Comparison of ENCODE assay signal across 7 cellular contexts in genomic region chr17:44070455-44071197, GRCh38.
DNase-seq lines count a peak whose midpoint lies in the region; ATAC-seq and TF ChIP-seq lines count a peak whose summit lies in the region.

TSS of gene G6PC3 (plus strand) at chr17:44070735. CDS start at chr17:44070966, 231 bp downstream.

- in situ Hi-C loops in astrocyte of the spinal cord (cut with HindIII; ENCODE audit: low sequenced_read_pairs): no loop called here

- TF ChIP-seq CTCF in astrocyte of the spinal cord (IDR thresholded peaks at IDR 0.05; ENCODE audit: low read depth, low read length) (no peak), retinal pigment epithelial cell (conservative IDR thresholded peaks at IDR 0.05; ENCODE audit: low read depth, low read length) (no peak)

- ATAC-seq in GM18498 (IDR thresholded peaks at IDR 0.05; ENCODE audit: unreplicated experiment) (peak; percentile 77), HG02943 (IDR thresholded peaks at IDR 0.05; ENCODE audit: low read depth, unreplicated experiment) (peak; percentile 62)

- DNase-seq in NCI-H1930 (lab: John Stamatoyannopoulos, UW): peak; percentile 95 to 97
- DNase-seq in T-helper 9 cell: peak; percentile 65
- DNase-seq in astrocyte of the spinal cord (ENCODE audit: low read depth, low spot score): peak; percentile 99
- DNase-seq in hippocampal formation (lab: John Stamatoyannopoulos, UW): peak; percentile 93 to 96
- DNase-seq in retinal pigment epithelial cell (ENCODE audit: low read depth): peak; percentile 95

- H3K4me3 ChIP-seq in astrocyte of the spinal cord (ENCODE audit: low read depth, low read length) (peak within 1 kb of the TSS; percentile 70), retinal pigment epithelial cell (ENCODE audit: low read length) (peak within 1 kb of the TSS; percentile 72)

Comparison
In these comparisons a context has a peak if more than half of its experiments do, and no peak if none do; other contexts are left out.
1. Peak in every context shown above with its lines: DNase-seq, ATAC-seq and H3K4me3 ChIP-seq.